ENCODE assay signal across 11 cellular contexts in genomic region chr3:71304261-71304646, GRCh38.
DNase-seq lines count a peak whose midpoint lies in the region; ATAC-seq and TF ChIP-seq lines count a peak whose summit lies in the region.
"Had no signal": no experiment of that assay in that cellular context is flagged by ENCODE, and none has a peak within 500 bp of the region (broad histone marks: within the 10 kb centered on the region; RNA-seq: fewer than 3 reads in every experiment).

No MANE protein-coding gene starts in this region.

- H3K27ac Mint-ChIP-seq in T-helper 17 cell: peak overlapping the region; percentile 95

- peaks cover 50% of the 10 kb centered on the region for H3K4me1 Mint-ChIP-seq in T-helper 17 cell

- H3K4me3 ChIP-seq in gastroesophageal sphincter: peak overlapping the region; percentile 47 to 60
- H3K4me3 ChIP-seq in prostate gland: peak overlapping the region in 1 of 2 donors; percentile 1

- TF ChIP-seq POLR2A in gastroesophageal sphincter (IDR thresholded peaks at IDR 0.05) (no peak), prostate gland (IDR thresholded peaks at IDR 0.05) (no peak)

- H3K9me3 ChIP-seq in T-helper 17 cell (ENCODE audit: control insufficient read depth, low read length, poor library complexity, severe bottlenecking): no peaks in the 10 kb centered on the region
- no peaks in the 10 kb centered on the region for H3K9me3 ChIP-seq in gastroesophageal sphincter
- H3K9me3 ChIP-seq in prostate gland: no peaks in the 10 kb centered on the region

- H3K4me3 Mint-ChIP-seq in T-helper 17 cell: peak overlapping the region; percentile 93

- TF ChIP-seq CTCF in gastroesophageal sphincter (IDR thresholded peaks at IDR 0.05): no peak
- TF ChIP-seq CTCF in prostate gland (IDR thresholded peaks at IDR 0.05): no peak

- peaks cover 6% of the 10 kb centered on the region for H3K36me3 Mint-ChIP-seq in T-helper 17 cell (ENCODE audit: low read depth)

- peak overlapping the region; percentile 69 to 86 (median 83) for H3K27ac ChIP-seq in gastroesophageal sphincter
- peak overlapping the region; percentile 80 to 83 for H3K27ac ChIP-seq in prostate gland
- H3K27ac ChIP-seq: 22Rv1, epithelial cell of prostate had no signal

- no peaks in the 10 kb centered on the region for H3K27me3 ChIP-seq in gastroesophageal sphincter
- no peaks in the 10 kb centered on the region for H3K27me3 ChIP-seq in prostate gland (replicated peaks; ENCODE audit: insufficient read depth)

- H3K4me1 ChIP-seq in gastroesophageal sphincter (peaks cover 8 to 97% (median 28%) of the 10 kb centered on the region in 3 donors), prostate gland (replicated peaks) (no peaks in the 10 kb centered on the region)

- intact Hi-C loops in prostate gland (cut with DNase I): loop anchor here (5.0 to 10.0 kb wide), 2 partner anchors 278 to 769 kb away; partner anchors contain the start of gene FOXP1

- no peaks in the 10 kb centered on the region for H3K27me3 Mint-ChIP-seq in T-helper 17 cell

- peak; percentile 24 for DNase-seq in NCI-H146 (lab: John Stamatoyannopoulos, UW)
- DNase-seq in NCI-H146 treated with DMSO at 0.1 percent for 48 hours (lab: John Stamatoyannopoulos, UW; ENCODE audit: unreplicated experiment): no peak
- DNase-seq in T-helper 17 cell: no peak
- DNase-seq in prostate gland (ENCODE audit: low spot score): no peak
- no peak for DNase-seq in SHP77 (lab: John Stamatoyannopoulos, UW)
- DNase-seq in NCI-H82 treated with DMSO at 0.1 percent for 48 hours (lab: John Stamatoyannopoulos, UW; ENCODE audit: unreplicated experiment): no peak
- DNase-seq in NCI-H187 treated with DMSO at 0.1 percent for 48 hours (lab: John Stamatoyannopoulos, UW): no peak
- DNase-seq: NCI-H2171 treated with DMSO at 0.1 percent for 48 hours had no signal

- no peaks in the 10 kb centered on the region for H3K36me3 ChIP-seq in gastroesophageal sphincter
- no peaks in the 10 kb centered on the region for H3K36me3 ChIP-seq in prostate gland

- no peak for TF ChIP-seq EP300 in gastroesophageal sphincter (IDR thresholded peaks at IDR 0.05)

- ATAC-seq in T-helper 17 cell: no peak
- no peak for ATAC-seq in gastroesophageal sphincter

- WGBS in gastroesophageal sphincter (ENCODE audit: low coverage in 1 of 2), 2 donors: 29 to 48% methylated on average over 3 of the region's 3 CpGs
- WGBS in prostate gland: 46% methylated on average over 3 of the region's 3 CpGs
